In the genomic region with DNA sequence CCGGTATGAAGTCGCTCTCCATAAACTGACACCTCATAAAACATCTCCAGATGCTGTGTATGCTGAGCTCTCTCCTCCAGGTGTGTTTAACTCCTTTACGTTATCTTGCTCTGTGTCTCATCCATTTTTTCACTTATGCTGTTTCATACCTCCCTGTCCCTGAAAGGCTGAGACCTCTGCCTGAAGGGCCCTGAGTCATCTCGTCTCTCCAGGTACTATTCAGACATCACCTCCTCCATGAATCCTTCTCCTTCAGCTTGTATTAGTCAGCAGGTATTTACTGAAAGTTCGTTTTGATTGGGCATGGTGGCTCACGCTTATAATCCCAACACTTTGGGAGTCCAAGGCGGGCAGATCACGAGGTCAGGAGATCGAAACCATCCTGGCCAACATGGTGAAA, we compare ENCODE assay signal across 23 cellular contexts.
"Had no signal": no experiment of that assay in that cellular context is flagged by ENCODE, and none has a peak within 500 bp of the region (broad histone marks: within the 10 kb centered on the region; RNA-seq: fewer than 3 reads in every experiment).

No MANE protein-coding gene starts in this region.

- H3K27ac ChIP-seq: HL-60, KMS-11, SJCRH30 had no signal

- H3K36me3 ChIP-seq: SJCRH30 had no signal

- ATAC-seq: K562, Panc1, Right ventricle myocardium inferior, SK-N-SH treated with all-trans-retinoic acid at 6 μM for 48 hours had no signal

- H3K9me3 ChIP-seq: SJCRH30 had no signal

- H3K4me1 ChIP-seq: SJCRH30 had no signal

- H3K9ac ChIP-seq: KMS-11 had no signal

- H3K4me3 Mint-ChIP-seq: IgD-negative memory B cell had no signal

- H3K27me3 ChIP-seq: SJCRH30 had no signal

- DNase-seq: Kasumi-1, MV-4-11, NCI-H1048, NCI-H1105, NCI-H1417, NCI-H1436 treated with DMSO at 0.1 percent for 48 hours, NCI-H1694 treated with DMSO at 0.1 percent for 48 hours, NCI-H1930, NCI-H2081, NCI-H2107, NCI-H2227 treated with DMSO at 0.1 percent for 48 hours, NCI-H524 treated with DMSO at 0.1 percent for 48 hours, NCI-H69, NCI-H774, SHP77 treated with DMSO at 0.1 percent for 48 hours, SJCRH30 had no signal

- H3K4me1 Mint-ChIP-seq: IgD-negative memory B cell had no signal

- H3K4me2 ChIP-seq: KMS-11 had no signal

- H3K4me3 ChIP-seq: K562, SJCRH30 had no signal

- H3K27ac Mint-ChIP-seq: IgD-negative memory B cell had no signal

- H3K36me3 Mint-ChIP-seq: IgD-negative memory B cell had no signal
